Comparison of ENCODE assay signal across 9 cellular contexts in the genomic region with DNA sequence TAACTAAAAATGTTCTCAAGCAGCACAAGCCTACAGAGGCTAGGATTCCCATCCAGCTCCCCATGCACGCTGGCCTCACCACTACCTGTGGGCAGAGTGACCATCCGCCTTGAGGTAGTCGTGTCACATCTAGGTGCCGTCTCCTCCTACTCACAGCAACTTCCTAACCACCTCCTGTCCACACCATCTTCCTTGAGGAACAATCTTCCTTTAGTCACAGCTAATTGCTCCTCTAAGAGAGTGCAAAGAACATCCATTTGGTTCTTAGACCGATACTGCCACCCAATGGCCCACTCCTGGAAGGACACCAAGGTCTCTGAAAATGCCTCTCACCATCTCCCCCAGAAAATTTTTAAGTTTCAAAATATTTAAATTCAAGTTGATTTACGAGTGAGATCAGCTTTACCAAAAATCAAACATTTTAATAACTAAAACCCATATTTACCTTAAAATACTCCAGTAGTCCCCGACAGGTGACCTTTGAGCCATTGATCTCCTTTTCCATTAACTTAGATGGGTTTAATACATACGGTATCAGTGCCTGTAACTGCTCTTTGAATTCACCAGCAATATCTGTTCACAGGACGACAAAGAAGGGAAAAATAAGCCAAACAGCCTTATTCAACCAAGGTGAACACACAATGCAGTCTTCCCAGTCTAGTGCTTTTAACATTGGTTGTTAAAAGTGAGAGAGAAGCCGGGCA. TPM values are rescaled to one million over a fixed set of nuclear protein-coding genes. Genes with fewer than 3 reads are reported as not detected.
DNase-seq lines count a peak whose midpoint lies in the region; ATAC-seq lines count a peak whose summit lies in the region.
"Had no signal": no experiment of that assay in that cellular context is flagged by ENCODE, and none has a peak within 500 bp of the region (broad histone marks: within the 10 kb centered on the region; RNA-seq: fewer than 3 reads in every experiment).

No MANE protein-coding gene starts in this region.

- intact Hi-C loops in right cardiac atrium (cut with DNase I): loop anchor here in 3 of 4 donors (2.0 to 5.0 kb wide), 2 partner anchors 157 to 159 kb away; no protein-coding TSS in a partner anchor

- 65% methylated on average over 10 of the region's 10 CpGs for WGBS in right cardiac atrium

- DNase-seq in ELF-1 (ENCODE audit: low read depth, low spot score): peak; percentile 77
- peak; percentile 71 for DNase-seq in LoVo (ENCODE audit: low spot score)
- DNase-seq in T-helper 1 cell: peak; percentile 25 to 69 (median 44)
- DNase-seq in amygdala (lab: John Stamatoyannopoulos, UW): peak in 47 of 56 donors; percentile 7 to 81 (median 49)
- DNase-seq in right cardiac atrium: peak; percentile 39 to 72 (median 67)
- peak; percentile 14 for DNase-seq in skeletal muscle cell (ENCODE audit: low read depth)

- no peaks in the 10 kb centered on the region for H3K9me3 ChIP-seq in right cardiac atrium (ENCODE audit: control insufficient read depth, low read length)

- no peaks in the 10 kb centered on the region for H3K4me1 ChIP-seq in right cardiac atrium (ENCODE audit: control insufficient read depth, insufficient read depth, low read length)

- H3K4me3 ChIP-seq in right cardiac atrium (ENCODE audit: low read length) (no peak overlapping the region), skeletal muscle cell (ENCODE audit: low read depth, low read length) (no peak overlapping the region)

- no peak overlapping the region for H3K27ac ChIP-seq in right cardiac atrium (ENCODE audit: low read length)
- H3K27ac ChIP-seq: epithelial cell of prostate had no signal

- ATAC-seq in right cardiac atrium: peak; percentile 76 to 81
- no peak for ATAC-seq in HG03460 (IDR thresholded peaks at IDR 0.05; ENCODE audit: unreplicated experiment)
- no peak for ATAC-seq in GM21529 (IDR thresholded peaks at IDR 0.05; ENCODE audit: unreplicated experiment)

- H3K27me3 ChIP-seq in right cardiac atrium (ENCODE audit: control insufficient read depth, insufficient read depth): no peaks in the 10 kb centered on the region

RNA-seq across cellular contexts. Expression of a gene that starts 21.7 kb away (rescaled TPM):
- 100 to 1,000 TPM; 110 to 142 (median 125) TPM for total RNA-seq in right cardiac atrium
- polyA plus RNA-seq in right cardiac atrium: 158 TPM

RNA-seq across cellular contexts. Expression of a gene that starts 35.3 kb away (rescaled TPM):
- total RNA-seq in right cardiac atrium: 10 to 100 TPM; 14.6 to 32.9 (median 23.1) TPM
- polyA plus RNA-seq in right cardiac atrium: 6.9 TPM

RNA-seq across cellular contexts. Expression of a gene that starts 45.4 kb away (rescaled TPM):
- total RNA-seq in right cardiac atrium: 10 to 100 TPM; 50.1 to 67.6 (median 62.1) TPM
- 58.4 TPM for polyA plus RNA-seq in right cardiac atrium

Comparison
In these comparisons a context has a peak if more than half of its experiments do, and no peak if none do; other contexts are left out.
1. DNase-seq: peak in every context shown above with its lines; median percentile 77 in ELF-1; 71 in LoVo; 67 in right cardiac atrium; 49 in amygdala; 44 in T-helper 1 cell; 14 in skeletal muscle cell.
2. ATAC-seq: peak in right cardiac atrium (2 of 2); none in HG03460 (single experiment) and GM21529 (single experiment).